ENCODE assay signal across 20 cellular contexts in the genomic region with DNA sequence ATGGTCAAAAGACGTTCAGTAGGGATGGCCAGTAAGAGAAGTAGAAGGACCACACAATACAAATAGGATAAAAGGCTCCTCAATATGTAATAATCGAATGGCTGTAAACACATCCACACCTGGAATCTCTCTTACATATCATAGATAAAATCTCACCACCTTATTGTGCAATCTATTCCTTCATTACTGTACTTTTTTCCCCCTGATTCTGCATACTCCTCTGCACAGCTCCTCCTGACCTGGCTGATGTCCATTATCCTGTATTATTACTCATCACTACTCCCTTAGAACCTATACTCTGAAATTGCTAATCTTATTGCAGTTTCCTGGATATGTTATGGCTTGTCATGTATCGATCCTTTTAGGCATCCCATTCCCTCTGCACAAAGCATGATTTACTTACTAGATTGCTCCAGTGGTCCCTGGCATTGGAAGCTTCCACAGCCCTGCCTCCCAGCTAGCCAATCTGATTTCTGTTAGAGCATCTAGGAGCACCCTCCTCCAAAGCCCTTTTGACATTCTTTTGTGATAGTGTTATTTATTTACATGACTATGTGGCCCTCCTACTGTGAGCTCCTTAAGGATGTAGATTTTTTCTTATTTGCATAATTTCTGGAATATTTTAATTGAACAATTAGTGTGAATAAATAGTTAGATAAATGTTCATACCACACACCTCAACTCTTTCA. TPM values are rescaled to one million over a fixed set of nuclear protein-coding genes. Genes with fewer than 3 reads are reported as not detected.
DNase-seq lines count a peak whose midpoint lies in the region; ATAC-seq, FAIRE-seq and TF ChIP-seq lines count a peak whose summit lies in the region.
"Had no signal": no experiment of that assay in that cellular context is flagged by ENCODE, and none has a peak within 500 bp of the region (broad histone marks: within the 10 kb centered on the region; RNA-seq: fewer than 3 reads in every experiment).

No MANE protein-coding gene starts in this region.

- no peak for TF ChIP-seq CTCF in H1 (IDR thresholded peaks at IDR 0.05; ENCODE audit: control extremely low read depth in 1 of 3, insufficient read depth in 1 of 3, low read depth in 1 of 3, low read length in 3 of 3)
- TF ChIP-seq CTCF in sigmoid colon (IDR thresholded peaks at IDR 0.05) = no peak

- POLR2A ChIA-PET in H1 (lab: Charles Lee; ENCODE audit: partially characterized antibody) = interaction anchor here (0.7 to 5.3 kb wide), 12 partner anchors 9 to 92 kb away, joined by 3 to 132 read pairs (median 4); partner anchors contain the start of genes PHGDH and ZNF697

- no peaks in the 10 kb centered on the region for H4K20me1 ChIP-seq in H1 (replicated peaks in 1 of 2; ENCODE audit: control insufficient read depth in 1 of 2, insufficient read depth in 2 of 2, low read length in 2 of 2)

- TF ChIP-seq EP300 in H1 (IDR thresholded peaks at IDR 0.05; ENCODE audit: borderline replicate concordance in 1 of 2, low read depth in 2 of 2, low read length in 2 of 2) (no peak), sigmoid colon (IDR thresholded peaks at IDR 0.05) (no peak)

- H3K36me3 ChIP-seq in HUES64 (ENCODE audit: insufficient read depth, low read length) (no peaks in the 10 kb centered on the region), H1 (ENCODE audit: control insufficient read depth in 2 of 4, insufficient read depth in 4 of 4, low read length in 3 of 4) (no peaks in the 10 kb centered on the region), mesendoderm (ENCODE audit: control insufficient read depth, insufficient read depth, low read length) (no peaks in the 10 kb centered on the region), sigmoid colon (no peaks in the 10 kb centered on the region), aorta (ENCODE audit: control insufficient read depth in 1 of 2, insufficient read depth in 2 of 2, low read length in 1 of 2) (no peaks in the 10 kb centered on the region)
- H3K36me3 ChIP-seq: prostate gland, stomach had no signal

- H3K4me2 ChIP-seq in H1 (ENCODE audit: insufficient read depth in 1 of 2, low read depth in 2 of 2, low read length in 2 of 2) (peak overlapping the region; percentile 36 to 48; a peak in 3 of 4 replicates), mesendoderm (ENCODE audit: low read length) (no peak overlapping the region)
- H3K4me2 ChIP-seq: KMS-11 had no signal

- no peak overlapping the region for H4K91ac ChIP-seq in H1 (replicated peaks; ENCODE audit: insufficient read length, low read length)

- H2BK15ac ChIP-seq in H1 (ENCODE audit: low read length) (no peak overlapping the region), mesendoderm (replicated peaks; ENCODE audit: low read depth) (no peak overlapping the region)

- intact Hi-C loops in sigmoid colon (cut with DNase I) = no loop called here
- intact Hi-C loops in Right ventricle myocardium superior (cut with DNase I) = no loop called here
- intact Hi-C loops in aorta (cut with DNase I) = no loop called here

- CTCF ChIA-PET in H1 (lab: Charles Lee; ENCODE audit: partially characterized antibody) = interaction anchor here (1.0 to 3.9 kb wide), 7 partner anchors 9 to 73 kb away, joined by 3 to 47 read pairs (median 6); no protein-coding TSS in a partner anchor

- H2BK5ac ChIP-seq in H1 (ENCODE audit: low read depth, low read length) (peak overlapping the region; percentile 15; the same call in 1 of the 2 replicates), mesendoderm (ENCODE audit: low read length) (no peak overlapping the region)

- peak overlapping the region; percentile 55 for H4K5ac ChIP-seq in H1 (ENCODE audit: insufficient read length, low read depth, low read length)
- H4K5ac ChIP-seq in mesendoderm (ENCODE audit: low read length) = no peak overlapping the region

- H3K4me3 ChIP-seq in HUES64 (ENCODE audit: low read length) (no peak overlapping the region), H1 (ENCODE audit: extremely low read depth in 1 of 4, insufficient read depth in 2 of 4, low read depth in 3 of 4, low read length in 4 of 4) (peak overlapping the region in 1 of 4 experiments; percentile 32; a peak in 1 of 8 replicates), mesendoderm (ENCODE audit: low read length) (no peak overlapping the region), sigmoid colon (no peak overlapping the region), aorta (ENCODE audit: low read length in 2 of 2) (no peak overlapping the region)
- H3K4me3 ChIP-seq: GM12878, prostate gland, stomach had no signal

- H3K9me3 ChIP-seq in HUES64 (ENCODE audit: insufficient read depth, low read depth, low read length) = no peaks in the 10 kb centered on the region
- no peaks in the 10 kb centered on the region for H3K9me3 ChIP-seq in H1 (ENCODE audit: insufficient read depth in 2 of 2, low read depth in 1 of 2, low read length in 1 of 2)
- no peaks in the 10 kb centered on the region for H3K9me3 ChIP-seq in sigmoid colon
- H3K9me3 ChIP-seq in aorta (ENCODE audit: control insufficient read depth, low read length) = no peaks in the 10 kb centered on the region
- H3K9me3 ChIP-seq: prostate gland, stomach had no signal

- H4K8ac ChIP-seq in H1 (ENCODE audit: extremely low read depth, insufficient read depth, low read length) (no peak overlapping the region), mesendoderm (ENCODE audit: low read depth, low read length) (no peak overlapping the region)

- H2BK20ac ChIP-seq in H1 (ENCODE audit: low read length) = peak overlapping the region; percentile 38

- H2AFZ ChIP-seq in H1 (ENCODE audit: low read length) = no peak overlapping the region

- H3K79me2 ChIP-seq in H1 (ENCODE audit: control insufficient read depth in 1 of 2, insufficient read depth in 2 of 2, low read length in 2 of 2) = no peaks in the 10 kb centered on the region
- H3K79me2 ChIP-seq in mesendoderm (ENCODE audit: control insufficient read depth, insufficient read depth, low read length) = no peaks in the 10 kb centered on the region

- H3K9ac ChIP-seq in HUES64 (ENCODE audit: low read depth, low read length) (no peak overlapping the region), H1 (replicated peaks in 1 of 4; ENCODE audit: extremely low read depth in 1 of 4, low read depth in 3 of 4, low read length in 3 of 4) (no peak overlapping the region), mesendoderm (ENCODE audit: low read length) (no peak overlapping the region)
- H3K9ac ChIP-seq: KMS-11 had no signal

- H3K4me1 ChIP-seq in HUES64 (ENCODE audit: insufficient read depth, low read length) (peaks cover 38% of the 10 kb centered on the region), H1 (replicated peaks in 1 of 4; ENCODE audit: control insufficient read depth in 3 of 4, insufficient read depth in 4 of 4, low read length in 3 of 4) (peaks cover 0 to 16% (median 10%) of the 10 kb centered on the region in 4 experiments; a peak in 6 of 7 replicates), mesendoderm (ENCODE audit: control insufficient read depth, low read depth, low read length) (peaks cover 7% of the 10 kb centered on the region), sigmoid colon (no peaks in the 10 kb centered on the region), aorta (ENCODE audit: control insufficient read depth in 1 of 2, insufficient read depth in 2 of 2, low read length in 2 of 2) (no peaks in the 10 kb centered on the region)
- H3K4me1 ChIP-seq: stomach had no signal

- TF ChIP-seq POLR2A in H1 (IDR thresholded peaks at IDR 0.05; ENCODE audit: control extremely low read depth in 1 of 2, low read depth in 2 of 2, low read length in 2 of 2) (no peak), sigmoid colon (IDR thresholded peaks at IDR 0.05) (no peak)

- no peaks in the 10 kb centered on the region for H3K23me2 ChIP-seq in H1 (ENCODE audit: low read depth, low read length)

- DNase-seq in ELR (ENCODE audit: low read depth) (peak; percentile 32), H1 (ENCODE audit: low read depth in 1 of 2, low spot score in 2 of 2) (no peak), mesendoderm (peak; percentile 68), sigmoid colon (no peak), Right ventricle myocardium superior (no peak), NCI-H524 (lab: John Stamatoyannopoulos, UW) (no peak), aorta (no peak)
- DNase-seq: activated T-cell treated with anti-CD3 and anti-CD28 coated beads for 4 hours; amygdala; effector memory CD4-positive, alpha-beta T cell; natural killer cell; NCI-H2029 treated with DMSO at 0.1 percent for 48 hours; NCI-H524 treated with DMSO at 0.1 percent for 48 hours; stimulated activated CD4-positive, alpha-beta T cell treated with anti-CD3 and anti-CD28 coated beads, Interleukin-4, amount 100 ng/mL, for 24 hours; stomach had no signal

- no peak overlapping the region for H2BK12ac ChIP-seq in H1 (ENCODE audit: low read depth, low read length)

- H3K23ac ChIP-seq in H1 (ENCODE audit: insufficient read length) = no peak overlapping the region
- H3K23ac ChIP-seq in mesendoderm (ENCODE audit: low read length) = no peak overlapping the region

- WGBS in HUES64 = 87% methylated on average over 3 of the region's 3 CpGs
- 56% methylated on average over 3 of the region's 3 CpGs; no CpG with 5 or more reads in 1 of the 2 experiments for WGBS in H1 (ENCODE audit: extremely low coverage in 1 of 2, insufficient coverage in 1 of 2, insufficient read length in 1 of 2, insufficient replicate concordance in 2 of 2, low coverage in 1 of 2, low lambda C conversion rate in 2 of 2, missing lambda C conversion rate in 1 of 2), 2 experiments
- no CpG with 5 or more reads among the region's 3 CpGs for WGBS in mesendoderm (ENCODE audit: extremely low coverage, insufficient coverage, low lambda C conversion rate)
- 80 to 81% methylated on average over 3 of the region's 3 CpGs for WGBS in sigmoid colon, 2 donors
- 74 to 76% methylated on average over 3 of the region's 3 CpGs for WGBS in aorta, 2 donors

- H3K27me3 ChIP-seq in HUES64 (ENCODE audit: insufficient read depth, low read length) (no peaks in the 10 kb centered on the region), H1 (replicated peaks in 1 of 4; ENCODE audit: control insufficient read depth in 3 of 4, extremely low read depth in 1 of 4, insufficient read depth in 3 of 4, low read length in 3 of 4) (no peaks in the 10 kb centered on the region), mesendoderm (ENCODE audit: insufficient read depth, low read length, poor library complexity) (no peaks in the 10 kb centered on the region), sigmoid colon (no peaks in the 10 kb centered on the region), aorta (ENCODE audit: control insufficient read depth in 1 of 2, insufficient read depth in 2 of 2, low read length in 1 of 2) (no peaks in the 10 kb centered on the region)
- H3K27me3 ChIP-seq: stomach had no signal

- ATAC-seq in Right ventricle myocardium superior (ENCODE audit: poor library complexity) (no peak), aorta (ENCODE audit: low FRiP score) (no peak)
- ATAC-seq: GM12878, natural killer cell had no signal

- no peaks in the 10 kb centered on the region for H3K79me1 ChIP-seq in H1 (ENCODE audit: low read depth, low read length)
- no peaks in the 10 kb centered on the region for H3K79me1 ChIP-seq in mesendoderm (ENCODE audit: low read length)

- H3K56ac ChIP-seq in H1 (replicated peaks; ENCODE audit: insufficient read length, low read depth, low read length) (no peak overlapping the region), mesendoderm (ENCODE audit: low read length) (no peak overlapping the region)

- H2AK5ac ChIP-seq in H1 (ENCODE audit: low read depth, low read length) (no peak overlapping the region), mesendoderm (ENCODE audit: low read length) (no peak overlapping the region)

- peak; percentile 36 for FAIRE-seq in H1 (lab: Jason Lieb, UNC)
- FAIRE-seq: GM12878 had no signal

- no peak for TF ChIP-seq RAD21 in H1 (IDR thresholded peaks at IDR 0.05 in 1 of 2, conservative IDR thresholded peaks at IDR 0.05 in 1 of 2; ENCODE audit: low read depth in 2 of 2, low read length in 2 of 2)

- H3K18ac ChIP-seq in H1 (ENCODE audit: extremely low read depth, low read length) = 0 out of 2 replicates have a peak overlapping the region, but pooled peaks have one; percentile 36
- H3K18ac ChIP-seq in mesendoderm (ENCODE audit: low read length) = no peak overlapping the region

- no peak overlapping the region for H3K14ac ChIP-seq in H1 (ENCODE audit: insufficient read length)

- H3K4ac ChIP-seq in H1 (replicated peaks; ENCODE audit: insufficient read length, low read depth, low read length) (no peak overlapping the region), mesendoderm (ENCODE audit: low read depth, low read length) (no peak overlapping the region)

- H2BK120ac ChIP-seq in H1 (replicated peaks; ENCODE audit: low read depth, low read length) (no peak overlapping the region), mesendoderm (ENCODE audit: low read depth, low read length) (no peak overlapping the region)

- H3K27ac ChIP-seq in HUES64 (ENCODE audit: low read depth, low read length) = peak overlapping the region; percentile 12; the same call in 1 of the 2 replicates
- no peak overlapping the region for H3K27ac ChIP-seq in H1 (ENCODE audit: low read depth, low read length)
- no peak overlapping the region for H3K27ac ChIP-seq in mesendoderm (ENCODE audit: low read depth, low read length)
- no peak overlapping the region for H3K27ac ChIP-seq in sigmoid colon
- H3K27ac ChIP-seq in aorta (ENCODE audit: low read depth in 1 of 2, low read length in 2 of 2) = no peak overlapping the region
- H3K27ac ChIP-seq: C4-2B, KMS-11, stomach had no signal

RNA-seq across cellular contexts. Expression of gene PHGDH, which starts 24.2 kb away (rescaled TPM):
- polyA plus RNA-seq in HUES64 (2013, experiment 1 of 2) = 271 TPM
- polyA plus RNA-seq in HUES64 (2013, experiment 2 of 2) = 287 TPM
- 674 and 687 TPM in 2 replicates for total RNA-seq in H1 (2021; fragmentation: NEBNext Ultra II Directional; extraction: Animal tissue kit (Norgen Biotek cat#: 25700))
- polyA plus RNA-seq in H1 (2011; rRNA removed) (358 and 537 TPM in 2 replicates), sigmoid colon (10 to 100 TPM in 1 of 3 donors, 1 to 10 TPM in 2; 3.9 to 27.1 (median 7.8) TPM), aorta (10 to 100 TPM; 23.7 to 41.3 TPM)
- 435 TPM for polyA plus RNA-seq in H1 (2011; cell fraction: cytosol; rRNA removed)
- polyA plus RNA-seq in H1 (2011; cell fraction: nucleus; rRNA removed) = 524 TPM
- polyA plus RNA-seq in H1 (2012, experiment 1 of 2) = 723 to 793 TPM (median 760 TPM) in 4 replicates
- 849 TPM for polyA plus RNA-seq in H1 (2012, experiment 2 of 2)
- 237 TPM for polyA plus RNA-seq in H1 (2013, experiment 1 of 2)
- polyA plus RNA-seq in H1 (2013, experiment 2 of 2) = 221 TPM
- 445 and 464 TPM in 2 replicates for polyA minus RNA-seq in H1 (2011; rRNA and poly(A)+ RNA removed)
- 207 TPM for polyA minus RNA-seq in H1 (2011; cell fraction: cytosol; rRNA and poly(A)+ RNA removed)
- polyA minus RNA-seq in H1 (2011; cell fraction: nucleus; rRNA and poly(A)+ RNA removed) = 241 TPM
- polyA plus RNA-seq in mesendoderm (2013, experiment 1 of 2) = 198 TPM
- polyA plus RNA-seq in mesendoderm (2013, experiment 2 of 2) = 198 TPM
- total RNA-seq in sigmoid colon (10 to 100 TPM; 15.8 to 37.7 (median 26.0) TPM), Right ventricle myocardium superior (10.5 TPM), aorta (10 to 100 TPM; 45.4 to 68.4 TPM)

RNA-seq across cellular contexts. Expression of gene ZNF697, which starts 39.5 kb away (rescaled TPM):
- polyA plus RNA-seq in HUES64 (2013, experiment 1 of 2) = 9.0 TPM
- 8.7 TPM for polyA plus RNA-seq in HUES64 (2013, experiment 2 of 2)
- total RNA-seq in H1 (2021; fragmentation: NEBNext Ultra II Directional; extraction: Animal tissue kit (Norgen Biotek cat#: 25700)) = 17.9 and 18.3 TPM in 2 replicates
- polyA plus RNA-seq in H1 (2011; rRNA removed) = 5.6 and 6.4 TPM in 2 replicates
- 7.0 TPM for polyA plus RNA-seq in H1 (2011; cell fraction: cytosol; rRNA removed)
- polyA plus RNA-seq in H1 (2011; cell fraction: nucleus; rRNA removed) = 5.8 TPM
- 6.1 to 9.7 TPM (median 7.1 TPM) in 4 replicates for polyA plus RNA-seq in H1 (2012, experiment 1 of 2)
- 1.8 TPM for polyA plus RNA-seq in H1 (2012, experiment 2 of 2)
- polyA plus RNA-seq in H1 (2013, experiment 1 of 2) = 7.0 TPM
- polyA plus RNA-seq in H1 (2013, experiment 2 of 2) = 7.3 TPM
- polyA minus RNA-seq in H1 (2011; rRNA and poly(A)+ RNA removed) = 9.1 and 10.0 TPM in 2 replicates
- polyA minus RNA-seq in H1 (2011; cell fraction: cytosol; rRNA and poly(A)+ RNA removed) = 13.1 TPM
- 15.7 TPM for polyA minus RNA-seq in H1 (2011; cell fraction: nucleus; rRNA and poly(A)+ RNA removed)
- polyA plus RNA-seq in mesendoderm (2013, experiment 1 of 2) = 18.1 TPM
- polyA plus RNA-seq in mesendoderm (2013, experiment 2 of 2) = 18.1 TPM
- 1 to 10 TPM; 2.4 to 6.6 (median 4.4) TPM for total RNA-seq in sigmoid colon
- polyA plus RNA-seq in sigmoid colon = 1 to 10 TPM in 1 of 3 donors, under 1 TPM in 2; 0.60 to 1.2 (median 0.69) TPM
- total RNA-seq in Right ventricle myocardium superior = 9.2 TPM
- 1 to 10 TPM; 5.1 to 6.0 TPM for total RNA-seq in aorta
- 1 to 10 TPM in 1 of 2 donors, under 1 TPM in 1; 0.63 to 1.3 TPM for polyA plus RNA-seq in aorta

Comparison
In these comparisons a context has a peak if more than half of its experiments do, and no peak if none do; other contexts are left out.
1. DNase-seq: peak in ELR (single experiment) and mesendoderm (single experiment); none in H1 (0 of 2), sigmoid colon (single experiment), Right ventricle myocardium superior (single experiment), NCI-H524 (0 of 2) and aorta (0 of 2).